ENCODE assay signal across 1 cellular context in the genomic region with DNA sequence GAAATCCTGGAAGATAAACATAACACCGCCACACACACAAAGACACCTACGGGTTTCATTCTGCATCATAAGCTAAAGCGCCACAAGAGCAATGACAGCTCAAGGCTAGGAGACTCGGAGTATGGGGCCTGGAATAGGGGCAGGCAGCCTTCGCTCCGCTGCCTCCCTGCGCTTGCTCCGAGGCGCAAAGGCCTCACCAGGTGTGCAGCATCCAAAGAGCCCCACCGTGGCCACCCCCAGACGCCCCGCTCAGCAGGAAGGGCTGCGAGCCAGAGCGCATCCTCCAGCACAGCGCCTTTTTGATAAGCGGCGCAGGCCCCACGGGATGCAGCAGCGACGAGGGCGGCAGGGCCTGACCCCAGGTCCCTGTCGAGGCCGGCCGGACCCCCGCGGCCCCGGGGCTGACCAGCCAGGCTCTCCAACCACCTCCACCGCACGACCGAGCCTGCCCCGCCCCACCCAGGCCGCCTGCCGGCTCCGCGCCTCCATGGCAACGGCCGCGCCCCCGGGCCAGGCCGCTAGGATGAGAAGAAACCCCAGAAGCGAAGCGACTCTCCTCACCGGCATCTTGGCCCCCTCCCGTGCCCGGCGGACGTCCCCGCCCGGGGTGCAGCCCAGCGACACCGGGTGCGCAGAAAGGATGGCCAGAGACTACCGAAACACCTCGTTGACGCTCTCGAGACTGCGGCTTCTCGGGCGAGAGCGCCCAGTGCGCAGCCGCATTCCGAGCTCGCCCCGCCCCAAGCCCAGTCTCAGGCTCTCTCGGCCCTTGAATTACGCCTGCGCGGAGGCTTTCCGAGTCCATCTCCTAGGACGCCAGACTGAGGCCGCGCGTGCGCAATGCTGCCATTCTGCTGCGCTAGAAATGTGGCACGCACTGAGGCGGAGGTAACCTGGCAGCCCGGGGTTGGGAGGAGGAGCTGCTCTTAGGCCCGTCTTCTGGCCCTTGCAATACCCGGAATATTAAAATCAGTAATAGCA.
TF ChIP-seq lines count a peak whose summit lies in the region.

A gene (minus strand): TSS at position 694 of the 981 bp plus-strand sequence. CDS start 127 bp downstream, at position 567.

TF ChIP-seq in K562, 482 proteins besides CTCF, POLR2A, EP300 and RAD21 (continued from another document and continues in another):
- TF ChIP-seq KLF1 (tag; IDR thresholded peaks at IDR 0.05) (peak; percentile 57; the same call in 1 of the 2 replicates), L3MBTL2 (IDR thresholded peaks at IDR 0.05) (peak; percentile 48; the same call in 1 of the 2 replicates), MAZ (CRISPR knock-in tag; conservative IDR thresholded peaks at IDR 0.05 in 1 of 2, IDR thresholded peaks at IDR 0.05 in 1 of 2) (peak in 1 of 2 experiments; percentile 74; a peak in 3 of 4 replicates), ZNF79 (CRISPR knock-in tag; IDR thresholded peaks at IDR 0.05; ENCODE audit: low read depth) (no peak), POLR2AphosphoS5 (IDR thresholded peaks at IDR 0.05; ENCODE audit: control insufficient read depth, insufficient read depth, low read depth, low read length) (no peak), SIN3A (IDR thresholded peaks at IDR 0.05; ENCODE audit: borderline replicate concordance in 2 of 2, control insufficient read depth in 1 of 2, low read depth in 2 of 2, low read length in 2 of 2) (peak; percentile 79; a peak in 1 of 4 replicates), SIX5 (IDR thresholded peaks at IDR 0.05; ENCODE audit: borderline replicate concordance in 1 of 2, insufficient read depth in 1 of 2, low read depth in 1 of 2, low read length in 2 of 2) (no peak), ZNF408 (CRISPR knock-in tag; IDR thresholded peaks at IDR 0.05; ENCODE audit: low read depth) (no peak), ZNF146 (CRISPR knock-in tag; IDR thresholded peaks at IDR 0.05; ENCODE audit: unreplicated experiment) (no peak), RBFOX2 (IDR thresholded peaks at IDR 0.05; ENCODE audit: low read depth, low read length) (peak; percentile 82), FOXM1 (IDR thresholded peaks at IDR 0.05; ENCODE audit: low read depth) (no peak), FOXM1 (CRISPR knock-in tag; IDR thresholded peaks at IDR 0.05; ENCODE audit: low read depth) (no peak), TEAD1 (CRISPR knock-in tag; IDR thresholded peaks at IDR 0.05) (peak in 1 of 2 experiments; percentile 94; a peak in 2 of 4 replicates), CREB1 (IDR thresholded peaks at IDR 0.05) (no peak), CREB1 (CRISPR knock-in tag; IDR thresholded peaks at IDR 0.05) (peak; percentile 37; the same call in 1 of the 2 replicates), RBM22 (IDR thresholded peaks at IDR 0.05; ENCODE audit: low read depth, low read length, poor library complexity, severe bottlenecking) (no peak), ZFX (CRISPR knock-in tag; IDR thresholded peaks at IDR 0.05) (peak; percentile 75), WHSC1 (IDR thresholded peaks at IDR 0.05; ENCODE audit: low read length) (no peak), POLR3G (IDR thresholded peaks at IDR 0.05; ENCODE audit: extremely low read depth, insufficient read length, insufficient replicate concordance) (no peak), MED1 (CRISPR knock-in tag; IDR thresholded peaks at IDR 0.05; ENCODE audit: borderline replicate concordance) (no peak), MAFG (tag; conservative IDR thresholded peaks at IDR 0.05) (no peak), PURB (CRISPR knock-in tag; IDR thresholded peaks at IDR 0.05; ENCODE audit: low read depth) (no peak), CTBP1 (IDR thresholded peaks at IDR 0.05; ENCODE audit: borderline replicate concordance) (peak; percentile 91), SMAD1 (IDR thresholded peaks at IDR 0.05; ENCODE audit: low read depth, low read length, partially characterized antibody) (no peak), ZNF436 (CRISPR knock-in tag; IDR thresholded peaks at IDR 0.05) (no peak), POLR2B (IDR thresholded peaks at IDR 0.05; ENCODE audit: low read depth, partially characterized antibody) (peak; percentile 68), SETDB1 (IDR thresholded peaks at IDR 0.05; ENCODE audit: low read length) (no peak)
- TF ChIP-seq, protein P1, sequence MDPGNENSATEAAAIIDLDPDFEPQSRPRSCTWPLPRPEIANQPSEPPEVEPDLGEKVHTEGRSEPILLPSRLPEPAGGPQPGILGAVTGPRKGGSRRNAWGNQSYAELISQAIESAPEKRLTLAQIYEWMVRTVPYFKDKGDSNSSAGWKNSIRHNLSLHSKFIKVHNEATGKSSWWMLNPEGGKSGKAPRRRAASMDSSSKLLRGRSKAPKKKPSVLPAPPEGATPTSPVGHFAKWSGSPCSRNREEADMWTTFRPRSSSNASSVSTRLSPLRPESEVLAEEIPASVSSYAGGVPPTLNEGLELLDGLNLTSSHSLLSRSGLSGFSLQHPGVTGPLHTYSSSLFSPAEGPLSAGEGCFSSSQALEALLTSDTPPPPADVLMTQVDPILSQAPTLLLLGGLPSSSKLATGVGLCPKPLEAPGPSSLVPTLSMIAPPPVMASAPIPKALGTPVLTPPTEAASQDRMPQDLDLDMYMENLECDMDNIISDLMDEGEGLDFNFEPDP (CRISPR knock-in tag; IDR thresholded peaks at IDR 0.05), result no peak
- TF ChIP-seq, protein P2, sequence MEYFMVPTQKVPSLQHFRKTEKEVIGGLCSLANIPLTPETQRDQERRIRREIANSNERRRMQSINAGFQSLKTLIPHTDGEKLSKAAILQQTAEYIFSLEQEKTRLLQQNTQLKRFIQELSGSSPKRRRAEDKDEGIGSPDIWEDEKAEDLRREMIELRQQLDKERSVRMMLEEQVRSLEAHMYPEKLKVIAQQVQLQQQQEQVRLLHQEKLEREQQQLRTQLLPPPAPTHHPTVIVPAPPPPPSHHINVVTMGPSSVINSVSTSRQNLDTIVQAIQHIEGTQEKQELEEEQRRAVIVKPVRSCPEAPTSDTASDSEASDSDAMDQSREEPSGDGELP (CRISPR knock-in tag; IDR thresholded peaks at IDR 0.05; ENCODE audit: borderline replicate concordance), result peak; percentile 53; the same call in 1 of the 2 replicates
- TF ChIP-seq, protein P3, sequence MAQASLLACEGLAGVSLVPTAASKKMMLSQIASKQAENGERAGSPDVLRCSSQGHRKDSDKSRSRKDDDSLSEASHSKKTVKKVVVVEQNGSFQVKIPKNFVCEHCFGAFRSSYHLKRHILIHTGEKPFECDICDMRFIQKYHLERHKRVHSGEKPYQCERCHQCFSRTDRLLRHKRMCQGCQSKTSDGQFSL (CRISPR knock-in tag; IDR thresholded peaks at IDR 0.05), result no peak
- TF ChIP-seq, protein P3 (tag; IDR thresholded peaks at IDR 0.05), result no peak
- TF ChIP-seq, protein P4, sequence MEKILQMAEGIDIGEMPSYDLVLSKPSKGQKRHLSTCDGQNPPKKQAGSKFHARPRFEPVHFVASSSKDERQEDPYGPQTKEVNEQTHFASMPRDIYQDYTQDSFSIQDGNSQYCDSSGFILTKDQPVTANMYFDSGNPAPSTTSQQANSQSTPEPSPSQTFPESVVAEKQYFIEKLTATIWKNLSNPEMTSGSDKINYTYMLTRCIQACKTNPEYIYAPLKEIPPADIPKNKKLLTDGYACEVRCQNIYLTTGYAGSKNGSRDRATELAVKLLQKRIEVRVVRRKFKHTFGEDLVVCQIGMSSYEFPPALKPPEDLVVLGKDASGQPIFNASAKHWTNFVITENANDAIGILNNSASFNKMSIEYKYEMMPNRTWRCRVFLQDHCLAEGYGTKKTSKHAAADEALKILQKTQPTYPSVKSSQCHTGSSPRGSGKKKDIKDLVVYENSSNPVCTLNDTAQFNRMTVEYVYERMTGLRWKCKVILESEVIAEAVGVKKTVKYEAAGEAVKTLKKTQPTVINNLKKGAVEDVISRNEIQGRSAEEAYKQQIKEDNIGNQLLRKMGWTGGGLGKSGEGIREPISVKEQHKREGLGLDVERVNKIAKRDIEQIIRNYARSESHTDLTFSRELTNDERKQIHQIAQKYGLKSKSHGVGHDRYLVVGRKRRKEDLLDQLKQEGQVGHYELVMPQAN (IDR thresholded peaks at IDR 0.05; ENCODE audit: borderline replicate concordance), result peak; percentile 78; the same call in 1 of the 2 replicates
- TF ChIP-seq, protein P5, sequence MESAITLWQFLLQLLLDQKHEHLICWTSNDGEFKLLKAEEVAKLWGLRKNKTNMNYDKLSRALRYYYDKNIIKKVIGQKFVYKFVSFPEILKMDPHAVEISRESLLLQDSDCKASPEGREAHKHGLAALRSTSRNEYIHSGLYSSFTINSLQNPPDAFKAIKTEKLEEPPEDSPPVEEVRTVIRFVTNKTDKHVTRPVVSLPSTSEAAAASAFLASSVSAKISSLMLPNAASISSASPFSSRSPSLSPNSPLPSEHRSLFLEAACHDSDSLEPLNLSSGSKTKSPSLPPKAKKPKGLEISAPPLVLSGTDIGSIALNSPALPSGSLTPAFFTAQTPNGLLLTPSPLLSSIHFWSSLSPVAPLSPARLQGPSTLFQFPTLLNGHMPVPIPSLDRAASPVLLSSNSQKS (CRISPR knock-in tag; IDR thresholded peaks at IDR 0.05), result no peak
- TF ChIP-seq, protein P6, sequence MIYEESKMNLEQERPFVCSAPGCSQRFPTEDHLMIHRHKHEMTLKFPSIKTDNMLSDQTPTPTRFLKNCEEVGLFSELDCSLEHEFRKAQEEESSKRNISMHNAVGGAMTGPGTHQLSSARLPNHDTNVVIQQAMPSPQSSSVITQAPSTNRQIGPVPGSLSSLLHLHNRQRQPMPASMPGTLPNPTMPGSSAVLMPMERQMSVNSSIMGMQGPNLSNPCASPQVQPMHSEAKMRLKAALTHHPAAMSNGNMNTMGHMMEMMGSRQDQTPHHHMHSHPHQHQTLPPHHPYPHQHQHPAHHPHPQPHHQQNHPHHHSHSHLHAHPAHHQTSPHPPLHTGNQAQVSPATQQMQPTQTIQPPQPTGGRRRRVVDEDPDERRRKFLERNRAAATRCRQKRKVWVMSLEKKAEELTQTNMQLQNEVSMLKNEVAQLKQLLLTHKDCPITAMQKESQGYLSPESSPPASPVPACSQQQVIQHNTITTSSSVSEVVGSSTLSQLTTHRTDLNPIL (CRISPR knock-in tag; IDR thresholded peaks at IDR 0.05), result no peak
- TF ChIP-seq, protein P7, sequence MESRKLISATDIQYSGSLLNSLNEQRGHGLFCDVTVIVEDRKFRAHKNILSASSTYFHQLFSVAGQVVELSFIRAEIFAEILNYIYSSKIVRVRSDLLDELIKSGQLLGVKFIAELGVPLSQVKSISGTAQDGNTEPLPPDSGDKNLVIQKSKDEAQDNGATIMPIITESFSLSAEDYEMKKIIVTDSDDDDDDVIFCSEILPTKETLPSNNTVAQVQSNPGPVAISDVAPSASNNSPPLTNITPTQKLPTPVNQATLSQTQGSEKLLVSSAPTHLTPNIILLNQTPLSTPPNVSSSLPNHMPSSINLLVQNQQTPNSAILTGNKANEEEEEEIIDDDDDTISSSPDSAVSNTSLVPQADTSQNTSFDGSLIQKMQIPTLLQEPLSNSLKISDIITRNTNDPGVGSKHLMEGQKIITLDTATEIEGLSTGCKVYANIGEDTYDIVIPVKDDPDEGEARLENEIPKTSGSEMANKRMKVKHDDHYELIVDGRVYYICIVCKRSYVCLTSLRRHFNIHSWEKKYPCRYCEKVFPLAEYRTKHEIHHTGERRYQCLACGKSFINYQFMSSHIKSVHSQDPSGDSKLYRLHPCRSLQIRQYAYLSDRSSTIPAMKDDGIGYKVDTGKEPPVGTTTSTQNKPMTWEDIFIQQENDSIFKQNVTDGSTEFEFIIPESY (CRISPR knock-in tag; IDR thresholded peaks at IDR 0.05), result no peak
- TF ChIP-seq, protein P8, sequence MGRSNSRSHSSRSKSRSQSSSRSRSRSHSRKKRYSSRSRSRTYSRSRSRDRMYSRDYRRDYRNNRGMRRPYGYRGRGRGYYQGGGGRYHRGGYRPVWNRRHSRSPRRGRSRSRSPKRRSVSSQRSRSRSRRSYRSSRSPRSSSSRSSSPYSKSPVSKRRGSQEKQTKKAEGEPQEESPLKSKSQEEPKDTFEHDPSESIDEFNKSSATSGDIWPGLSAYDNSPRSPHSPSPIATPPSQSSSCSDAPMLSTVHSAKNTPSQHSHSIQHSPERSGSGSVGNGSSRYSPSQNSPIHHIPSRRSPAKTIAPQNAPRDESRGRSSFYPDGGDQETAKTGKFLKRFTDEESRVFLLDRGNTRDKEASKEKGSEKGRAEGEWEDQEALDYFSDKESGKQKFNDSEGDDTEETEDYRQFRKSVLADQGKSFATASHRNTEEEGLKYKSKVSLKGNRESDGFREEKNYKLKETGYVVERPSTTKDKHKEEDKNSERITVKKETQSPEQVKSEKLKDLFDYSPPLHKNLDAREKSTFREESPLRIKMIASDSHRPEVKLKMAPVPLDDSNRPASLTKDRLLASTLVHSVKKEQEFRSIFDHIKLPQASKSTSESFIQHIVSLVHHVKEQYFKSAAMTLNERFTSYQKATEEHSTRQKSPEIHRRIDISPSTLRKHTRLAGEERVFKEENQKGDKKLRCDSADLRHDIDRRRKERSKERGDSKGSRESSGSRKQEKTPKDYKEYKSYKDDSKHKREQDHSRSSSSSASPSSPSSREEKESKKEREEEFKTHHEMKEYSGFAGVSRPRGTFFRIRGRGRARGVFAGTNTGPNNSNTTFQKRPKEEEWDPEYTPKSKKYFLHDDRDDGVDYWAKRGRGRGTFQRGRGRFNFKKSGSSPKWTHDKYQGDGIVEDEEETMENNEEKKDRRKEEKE (IDR thresholded peaks at IDR 0.05; ENCODE audit: borderline replicate concordance in 1 of 2, control insufficient read depth in 1 of 2, low read depth in 2 of 2, low read length in 1 of 2), result no peak
